In the genomic region with DNA sequence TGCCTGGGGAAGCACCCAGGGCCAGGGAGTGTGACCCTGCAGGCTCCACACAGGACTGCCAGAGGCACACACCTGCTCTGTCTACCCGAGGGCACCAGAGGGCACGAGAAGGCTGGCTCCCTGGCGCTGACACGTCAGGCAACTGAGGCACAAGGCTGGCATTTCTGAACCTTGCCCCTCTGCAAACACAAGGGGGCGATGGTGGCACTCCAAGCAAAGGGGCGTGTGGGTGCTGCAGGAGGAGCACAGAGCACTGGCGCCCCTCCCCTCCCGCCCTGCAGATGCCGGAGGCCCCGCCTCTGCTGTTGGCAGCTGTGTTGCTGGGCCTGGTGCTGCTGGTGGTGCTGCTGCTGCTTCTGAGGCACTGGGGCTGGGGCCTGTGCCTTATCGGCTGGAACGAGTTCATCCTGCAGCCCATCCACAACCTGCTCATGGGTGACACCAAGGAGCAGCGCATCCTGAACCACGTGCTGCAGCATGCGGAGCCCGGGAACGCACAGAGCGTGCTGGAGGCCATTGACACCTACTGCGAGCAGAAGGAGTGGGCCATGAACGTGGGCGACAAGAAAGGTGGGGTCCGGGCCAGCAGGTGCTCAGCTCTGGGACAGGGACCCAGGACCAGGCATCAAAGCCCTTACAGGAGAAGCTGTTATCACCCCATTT, we compare ENCODE assay signal across 8 cellular contexts. TPM values are rescaled to one million over a fixed set of nuclear protein-coding genes. Genes with fewer than 3 reads are reported as not detected.
DNase-seq lines count a peak whose midpoint lies in the region; ATAC-seq and TF ChIP-seq lines count a peak whose summit lies in the region.

No MANE protein-coding gene starts in this region.

- no peaks in the 10 kb centered on the region for H3K9me3 Mint-ChIP-seq in chondrocyte (ENCODE audit: low read depth)

- H3K36me3 Mint-ChIP-seq in chondrocyte (ENCODE audit: low read depth): peaks cover 3% of the 10 kb centered on the region

- H3K4me1 Mint-ChIP-seq in chondrocyte (ENCODE audit: low read depth): peaks cover 3% of the 10 kb centered on the region

- H3K27me3 Mint-ChIP-seq in chondrocyte (ENCODE audit: low read depth): no peaks in the 10 kb centered on the region

- H3K4me3 Mint-ChIP-seq in chondrocyte (ENCODE audit: unreplicated experiment): no peak overlapping the region

- peak; percentile 79 for TF ChIP-seq CTCF in chondrocyte (IDR thresholded peaks at IDR 0.05)

- peak overlapping the region; percentile 75 for H3K27ac ChIP-seq in layer of hippocampus (ENCODE audit: low read depth, low read length)

- H3K27me3 ChIP-seq in layer of hippocampus (ENCODE audit: control insufficient read depth, insufficient read depth, low read length): no peaks in the 10 kb centered on the region

- DNase-seq in DMS79 treated with DMSO at 0.1 percent for 48 hours (lab: John Stamatoyannopoulos, UW) (peak; percentile 10), DMS79 (lab: John Stamatoyannopoulos, UW) (no peak), NCI-H1105 (lab: John Stamatoyannopoulos, UW) (peak; percentile 60), UCSD-AML1 (lab: John Stamatoyannopoulos, UW; ENCODE audit: unreplicated experiment) (peak; percentile 32), chondrocyte (ENCODE audit: low spot score) (peak; percentile 89)
- peak; percentile 72 for DNase-seq in stimulated activated CD4-positive, alpha-beta T cell treated with anti-CD3 and anti-CD28 coated beads, Interleukin-2, amount 100 ng/mL, for 24 hours

- H3K27ac Mint-ChIP-seq in chondrocyte (ENCODE audit: unreplicated experiment): no peak overlapping the region

- ATAC-seq in GM19395 (IDR thresholded peaks at IDR 0.05; ENCODE audit: unreplicated experiment): no peak

RNA-seq across cellular contexts. Expression of gene TXNRD2, which starts 20.8 kb away (rescaled TPM):
- total RNA-seq in chondrocyte: 12.5 to 15.8 TPM (median 14.1 TPM) in 3 replicates

RNA-seq across cellular contexts. Expression of gene COMT, which starts 20.8 kb away (rescaled TPM):
- 66.6 to 186 TPM (median 177 TPM) in 3 replicates for total RNA-seq in chondrocyte

RNA-seq across cellular contexts. Expression of gene ARVCF, which starts 54.2 kb away (rescaled TPM):
- 15.2 to 24.2 TPM (median 21.5 TPM) in 3 replicates for total RNA-seq in chondrocyte

RNA-seq across cellular contexts. Expression of gene TANGO2, which starts 58.5 kb away (rescaled TPM):
- 21.7 to 30.4 TPM (median 30.1 TPM) in 3 replicates for total RNA-seq in chondrocyte
